20 cellular contexts compared by ENCODE assay signal in the genomic region with DNA sequence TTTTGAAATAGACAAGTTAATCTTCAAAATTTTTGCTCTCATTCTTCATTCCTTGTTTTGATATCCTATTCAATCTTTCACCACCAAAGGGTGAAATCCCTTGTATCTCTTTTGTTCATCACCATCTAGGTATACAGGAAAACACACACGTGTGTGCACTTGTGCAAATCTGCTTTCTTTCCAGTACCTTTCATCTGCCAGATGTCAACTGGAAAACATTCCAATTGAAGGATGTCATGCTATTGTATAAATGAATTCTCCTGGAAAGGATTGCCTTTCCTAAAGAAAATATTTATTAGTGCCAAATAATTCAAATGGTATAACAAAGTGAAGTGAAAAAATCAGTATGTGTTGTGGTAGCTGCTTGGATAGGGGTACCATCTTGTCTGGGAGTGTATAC.
A peak's percentile ranks its signal among the peaks of the same experiment; 100 is the strongest.
DNase-seq lines count a peak whose midpoint lies in the region; ATAC-seq and TF ChIP-seq lines count a peak whose summit lies in the region.
"Had no signal": no experiment of that assay in that cellular context is flagged by ENCODE, and none has a peak within 500 bp of the region (broad histone marks: within the 10 kb centered on the region; RNA-seq: fewer than 3 reads in every experiment).

No MANE protein-coding gene starts in this region.

- H4K20me1 ChIP-seq in SK-N-SH (ENCODE audit: insufficient read depth) (no peaks in the 10 kb centered on the region), fibroblast of lung (ENCODE audit: control insufficient read depth, extremely low read depth, insufficient read depth, low read length) (no peaks in the 10 kb centered on the region)
- H4K20me1 ChIP-seq: BLaER1 had no signal

- no peaks in the 10 kb centered on the region for H3K4me1 Mint-ChIP-seq in activated T-cell treated with anti-CD3 and anti-CD28 coated beads, Interleukin-2, amount 50 U/mL, for 72 hours (ENCODE audit: low read depth)
- H3K4me1 Mint-ChIP-seq: CD4-positive, alpha-beta memory T cell had no signal

- H3K27me3 ChIP-seq in SK-N-SH (ENCODE audit: insufficient read depth) (no peaks in the 10 kb centered on the region), fibroblast of lung (ENCODE audit: control insufficient read depth, insufficient read depth, low read length) (no peaks in the 10 kb centered on the region)
- H3K27me3 ChIP-seq: BLaER1 had no signal

- TF ChIP-seq RAD21 in SK-N-SH (IDR thresholded peaks at IDR 0.05; ENCODE audit: low read length) = no peak

- H3K9me2 ChIP-seq in SK-N-SH = no peaks in the 10 kb centered on the region

- no peak overlapping the region for H3K4me3 ChIP-seq in SK-N-SH (ENCODE audit: low read depth in 2 of 2, low read length in 1 of 2)
- no peak overlapping the region for H3K4me3 ChIP-seq in cardiac fibroblast (replicated peaks in 1 of 2; ENCODE audit: low read depth in 2 of 2, low read length in 2 of 2)
- H3K4me3 ChIP-seq in fibroblast of lung (replicated peaks in 1 of 4; ENCODE audit: control extremely low read depth in 1 of 4, insufficient read depth in 1 of 4, low read depth in 3 of 4, low read length in 4 of 4) = no peak overlapping the region
- H3K4me3 ChIP-seq: BLaER1, HAP-1, SK-N-MC had no signal

- no peaks in the 10 kb centered on the region for H3K27me3 Mint-ChIP-seq in activated T-cell treated with anti-CD3 and anti-CD28 coated beads, Interleukin-2, amount 50 U/mL, for 72 hours (ENCODE audit: low read depth)

- H3K9ac ChIP-seq in SK-N-SH (no peak overlapping the region), fibroblast of lung (ENCODE audit: insufficient read depth, low read length) (no peak overlapping the region)
- H3K9ac ChIP-seq: BLaER1 had no signal

- no peak overlapping the region for H3K4me3 Mint-ChIP-seq in activated T-cell treated with anti-CD3 and anti-CD28 coated beads, Interleukin-2, amount 50 U/mL, for 72 hours
- H3K4me3 Mint-ChIP-seq: CD4-positive, alpha-beta memory T cell had no signal

- peaks cover 0 to 4% of the 10 kb centered on the region in 2 donors for H3K36me3 Mint-ChIP-seq in activated T-cell treated with anti-CD3 and anti-CD28 coated beads, Interleukin-2, amount 50 U/mL, for 72 hours (ENCODE audit: insufficient read depth in 2 of 2)
- H3K36me3 Mint-ChIP-seq: CD4-positive, alpha-beta memory T cell had no signal

- peaks cover 0 to 3% of the 10 kb centered on the region in 2 experiments for H3K36me3 ChIP-seq in SK-N-SH (replicated peaks in 1 of 2; ENCODE audit: control insufficient read depth in 1 of 2, insufficient read depth in 2 of 2, low read length in 1 of 2)
- H3K36me3 ChIP-seq in fibroblast of lung (ENCODE audit: control insufficient read depth, insufficient read depth, low read length) = no peaks in the 10 kb centered on the region
- H3K36me3 ChIP-seq: BLaER1, HAP-1 had no signal

- no peak for TF ChIP-seq EP300 in SK-N-SH (IDR thresholded peaks at IDR 0.05; ENCODE audit: borderline replicate concordance in 1 of 2, low read depth in 1 of 2, low read length in 1 of 2)

- CTCF ChIA-PET in SK-N-SH (lab: Yijun Ruan, JAX) = interaction anchor here (0.7 to 7.3 kb wide), 13 partner anchors 11 to 434 kb away, joined by 3 to 54 read pairs (median 5); a partner anchor contains a TSS

- H3K27ac Mint-ChIP-seq in activated T-cell treated with anti-CD3 and anti-CD28 coated beads, Interleukin-2, amount 50 U/mL, for 72 hours = no peak overlapping the region

- ATAC-seq in SK-N-SH treated with all-trans-retinoic acid at 6 μM for 48 hours (no peak), HG03097 (IDR thresholded peaks at IDR 0.05; ENCODE audit: low FRiP score, unreplicated experiment) (no peak)
- no peak for ATAC-seq in activated T-cell treated with anti-CD3 and anti-CD28 coated beads, Interleukin-2, amount 50 U/mL, for 72 hours (replicated peaks in 1 of 2)

- H3K27ac ChIP-seq in SK-N-SH (ENCODE audit: low read depth in 2 of 2, low read length in 1 of 2) (no peak overlapping the region), fibroblast of lung (ENCODE audit: insufficient read depth, low read length) (no peak overlapping the region)
- H3K27ac ChIP-seq: BLaER1, SK-N-MC had no signal

- no peaks in the 10 kb centered on the region for H3F3A ChIP-seq in SK-N-SH (replicated peaks; ENCODE audit: insufficient read depth)

- no peaks in the 10 kb centered on the region for H3K9me3 ChIP-seq in SK-N-SH
- no peaks in the 10 kb centered on the region for H3K9me3 ChIP-seq in fibroblast of lung (ENCODE audit: control insufficient read depth, insufficient read depth, low read depth, low read length)
- H3K9me3 ChIP-seq: HAP-1 had no signal

- H2AFZ ChIP-seq in SK-N-SH (ENCODE audit: low read depth) (no peak overlapping the region), fibroblast of lung (ENCODE audit: low read length) (no peak overlapping the region)

- no peak for DNase-seq in SK-N-SH
- peak; percentile 13 to 40 for DNase-seq in cardiac fibroblast (ENCODE audit: low read depth in 2 of 2)
- DNase-seq in fibroblast of lung (ENCODE audit: low read depth in 2 of 2) = peak; percentile 11 to 23
- peak; percentile 20 for DNase-seq in renal cortical epithelial cell (ENCODE audit: low read depth)
- no peak for DNase-seq in GF-D8 (lab: John Stamatoyannopoulos, UW)
- no peak for DNase-seq in activated T-cell treated with anti-CD3 and anti-CD28 coated beads, Interleukin-2, amount 50 U/mL, for 72 hours
- DNase-seq: CD4-positive, alpha-beta memory T cell; KBM-7; NCI-H1105; NCI-H2107; NCI-H2227 treated with DMSO at 0.1 percent for 48 hours; NCI-H510A treated with DMSO at 0.1 percent for 48 hours; NCI-H82; OCI-M1; Right ventricle myocardium superior had no signal

- H3K4me2 ChIP-seq in SK-N-SH (no peak overlapping the region), fibroblast of lung (ENCODE audit: extremely low read depth, insufficient read depth, low read length) (no peak overlapping the region)
- H3K4me2 ChIP-seq: BLaER1 had no signal

- POLR2A ChIA-PET in SK-N-SH (lab: Yijun Ruan, JAX) = interaction anchor here (1.0 kb wide), 1 partner anchor 323 kb away, joined by 4 read pairs; a partner anchor contains a TSS

- H3K9me3 Mint-ChIP-seq in activated T-cell treated with anti-CD3 and anti-CD28 coated beads, Interleukin-2, amount 50 U/mL, for 72 hours = peaks cover 0 to 4% of the 10 kb centered on the region in 2 donors

- H3K4me1 ChIP-seq in SK-N-SH (ENCODE audit: control insufficient read depth in 1 of 2, insufficient read depth in 2 of 2, low read depth in 1 of 2, low read length in 1 of 2) = peaks cover 0 to 2% of the 10 kb centered on the region in 2 experiments; a peak in 2 of 4 replicates
- no peaks in the 10 kb centered on the region for H3K4me1 ChIP-seq in fibroblast of lung (ENCODE audit: control insufficient read depth, extremely low read depth, insufficient read depth, low read length)
- H3K4me1 ChIP-seq: BLaER1, HAP-1 had no signal

- TF ChIP-seq CTCF in SK-N-SH (IDR thresholded peaks at IDR 0.05) (no peak), cardiac fibroblast (IDR thresholded peaks at IDR 0.05; ENCODE audit: low read depth, low read length) (no peak), fibroblast of lung (conservative IDR thresholded peaks at IDR 0.05 in 1 of 2, IDR thresholded peaks at IDR 0.05 in 1 of 2; ENCODE audit: low read depth in 1 of 2, low read length in 2 of 2) (no peak)

- H3K79me2 ChIP-seq in SK-N-SH (ENCODE audit: insufficient read depth) (no peaks in the 10 kb centered on the region), fibroblast of lung (ENCODE audit: control insufficient read depth, insufficient read depth, low read length) (no peaks in the 10 kb centered on the region)

- 85% methylated on average over 1 of the region's 1 CpG for WGBS in SK-N-SH (ENCODE audit: low lambda C conversion rate)

TF ChIP-seq in SK-N-SH treated with all-trans-retinoic acid at 6 μM for 48 hours, 23 proteins besides CTCF, POLR2A, EP300 and RAD21:
- no peak for TF ChIP-seq OSR1 (CRISPR knock-in tag; IDR thresholded peaks at IDR 0.05)
- no peak for TF ChIP-seq ZFP3 (CRISPR knock-in tag; IDR thresholded peaks at IDR 0.05)
- TF ChIP-seq SNAI2 (CRISPR knock-in tag; IDR thresholded peaks at IDR 0.05) = no peak
- TF ChIP-seq, protein P1, sequence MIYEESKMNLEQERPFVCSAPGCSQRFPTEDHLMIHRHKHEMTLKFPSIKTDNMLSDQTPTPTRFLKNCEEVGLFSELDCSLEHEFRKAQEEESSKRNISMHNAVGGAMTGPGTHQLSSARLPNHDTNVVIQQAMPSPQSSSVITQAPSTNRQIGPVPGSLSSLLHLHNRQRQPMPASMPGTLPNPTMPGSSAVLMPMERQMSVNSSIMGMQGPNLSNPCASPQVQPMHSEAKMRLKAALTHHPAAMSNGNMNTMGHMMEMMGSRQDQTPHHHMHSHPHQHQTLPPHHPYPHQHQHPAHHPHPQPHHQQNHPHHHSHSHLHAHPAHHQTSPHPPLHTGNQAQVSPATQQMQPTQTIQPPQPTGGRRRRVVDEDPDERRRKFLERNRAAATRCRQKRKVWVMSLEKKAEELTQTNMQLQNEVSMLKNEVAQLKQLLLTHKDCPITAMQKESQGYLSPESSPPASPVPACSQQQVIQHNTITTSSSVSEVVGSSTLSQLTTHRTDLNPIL (CRISPR knock-in tag; IDR thresholded peaks at IDR 0.05; ENCODE audit: low read depth) = no peak
- TF ChIP-seq ISL1 (CRISPR knock-in tag; IDR thresholded peaks at IDR 0.05) = 0 out of 2 replicates have a peak, but pooled peaks have one; percentile 19

TF ChIP-seq in SK-N-SH, 30 proteins besides CTCF, POLR2A, EP300 and RAD21 (continues in another document):
- no peak for TF ChIP-seq MXI1 (IDR thresholded peaks at IDR 0.05; ENCODE audit: low read depth, low read length)
- TF ChIP-seq RXRA (IDR thresholded peaks at IDR 0.05; ENCODE audit: borderline replicate concordance, low read depth) = no peak
- no peak for TF ChIP-seq JUND (IDR thresholded peaks at IDR 0.05)
- no peak for TF ChIP-seq TAF1 (IDR thresholded peaks at IDR 0.05; ENCODE audit: borderline replicate concordance, low read depth, low read length)
- no peak for TF ChIP-seq NFIC (IDR thresholded peaks at IDR 0.05; ENCODE audit: borderline replicate concordance)
- TF ChIP-seq, protein P2, sequence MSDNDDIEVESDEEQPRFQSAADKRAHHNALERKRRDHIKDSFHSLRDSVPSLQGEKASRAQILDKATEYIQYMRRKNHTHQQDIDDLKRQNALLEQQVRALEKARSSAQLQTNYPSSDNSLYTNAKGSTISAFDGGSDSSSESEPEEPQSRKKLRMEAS (IDR thresholded peaks at IDR 0.05; ENCODE audit: low read depth) = no peak
- no peak for TF ChIP-seq GATA2 (CRISPR knock-in tag; IDR thresholded peaks at IDR 0.05)
- TF ChIP-seq, protein P3, sequence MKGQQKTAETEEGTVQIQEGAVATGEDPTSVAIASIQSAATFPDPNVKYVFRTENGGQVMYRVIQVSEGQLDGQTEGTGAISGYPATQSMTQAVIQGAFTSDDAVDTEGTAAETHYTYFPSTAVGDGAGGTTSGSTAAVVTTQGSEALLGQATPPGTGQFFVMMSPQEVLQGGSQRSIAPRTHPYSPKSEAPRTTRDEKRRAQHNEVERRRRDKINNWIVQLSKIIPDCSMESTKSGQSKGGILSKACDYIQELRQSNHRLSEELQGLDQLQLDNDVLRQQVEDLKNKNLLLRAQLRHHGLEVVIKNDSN (IDR thresholded peaks at IDR 0.05; ENCODE audit: borderline replicate concordance, low read depth) = no peak
- TF ChIP-seq ELF1 (IDR thresholded peaks at IDR 0.05) = no peak
- TF ChIP-seq YY1 (IDR thresholded peaks at IDR 0.05; ENCODE audit: low read depth) = no peak

Comparison
In these comparisons a context has a peak if more than half of its experiments do, and no peak if none do; other contexts are left out.
1. DNase-seq: peak in cardiac fibroblast (2 of 2), fibroblast of lung (2 of 2) and renal cortical epithelial cell (single experiment); none in SK-N-SH (single experiment), GF-D8 (single experiment) and activated T-cell treated with anti-CD3 and anti-CD28 coated beads, Interleukin-2, amount 50 U/mL, for 72 hours (0 of 2).